ENCODE assay signal across 16 cellular contexts in the genomic region with DNA sequence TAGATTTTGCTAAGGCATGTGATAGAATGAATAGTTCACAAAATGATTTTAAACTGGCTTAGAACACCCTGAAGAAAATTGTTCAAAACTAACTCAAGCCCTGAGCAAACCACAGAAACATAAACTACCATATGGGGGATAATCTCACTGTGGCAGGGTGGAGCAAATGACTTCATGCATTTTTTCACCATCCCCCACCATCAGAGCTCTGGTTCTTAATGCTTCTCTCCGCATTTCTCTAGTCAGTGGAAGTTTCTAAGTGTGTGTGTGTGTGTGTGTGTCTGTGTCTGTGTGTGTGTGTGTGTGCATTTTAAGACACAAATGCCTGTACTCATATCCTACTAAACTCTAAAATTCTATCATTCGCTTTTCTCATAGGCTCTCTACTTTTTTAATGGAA.
DNase-seq lines count a peak whose midpoint lies in the region; ATAC-seq and TF ChIP-seq lines count a peak whose summit lies in the region.
"Had no signal": no experiment of that assay in that cellular context is flagged by ENCODE, and none has a peak within 500 bp of the region (broad histone marks: within the 10 kb centered on the region; RNA-seq: fewer than 3 reads in every experiment).

No MANE protein-coding gene starts in this region.

- no peaks in the 10 kb centered on the region for H3K79me2 ChIP-seq in mammary epithelial cell (ENCODE audit: insufficient read depth, low read length)

- CTCF ChIA-PET in HEK293 (lab: Yijun Ruan, JAX) (interaction anchor here (0.6 to 1.2 kb wide), 3 partner anchors 35 to 109 kb away, joined by 3 read pairs; no protein-coding TSS in a partner anchor), WTC11 (lab: Charles Lee) (interaction anchor here (1.0 to 2.4 kb wide), 5 partner anchors 9 to 261 kb away, joined by 3 to 11 read pairs (median 5); no protein-coding TSS in a partner anchor), mammary epithelial cell (lab: Charles Lee; ENCODE audit: low non-redundant PET) (no interaction called here)

- intact Hi-C loops in mammary epithelial cell (cut with micrococcal nuclease), result no loop called here
- intact Hi-C loops in stomach (cut with DNase I; ENCODE audit: low total_unique reads), result no loop called here

- no peak overlapping the region for H3K4me3 ChIP-seq in HEK293 (ENCODE audit: low read depth, low read length)
- H3K4me3 ChIP-seq in mammary epithelial cell (replicated peaks in 1 of 3; ENCODE audit: insufficient read depth in 1 of 3, low read depth in 2 of 3, low read length in 3 of 3), result no peak overlapping the region
- H3K4me3 ChIP-seq in stomach, result no peak overlapping the region
- H3K4me3 ChIP-seq: lung had no signal

- no peak overlapping the region for H2AFZ ChIP-seq in mammary epithelial cell (ENCODE audit: low read depth, low read length)

- TF ChIP-seq CTCF in HEK293 (tag by site-specific recombination; IDR thresholded peaks at IDR 0.05) (no peak), WTC11 (IDR thresholded peaks at IDR 0.05) (no peak), mammary epithelial cell (conservative IDR thresholded peaks at IDR 0.05 in 1 of 2, IDR thresholded peaks at IDR 0.05 in 1 of 2; ENCODE audit: extremely low read depth in 1 of 2, insufficient read depth in 1 of 2, low read depth in 1 of 2, low read length in 2 of 2) (no peak), stomach (IDR thresholded peaks at IDR 0.05) (no peak)

- WGBS in mammary epithelial cell (ENCODE audit: low coverage, missing lambda C conversion rate), result 100% methylated on average over 2 of the region's 2 CpGs
- WGBS in stomach, 5 donors, result 66 to 91% (median 85%) methylated on average over 2 of the region's 2 CpGs

- peaks cover 41% of the 10 kb centered on the region for H3K4me1 Mint-ChIP-seq in WTC11

- ATAC-seq in WTC11, result peak; percentile 46; the same call in 1 of the 2 replicates
- ATAC-seq in GM21423 (IDR thresholded peaks at IDR 0.05; ENCODE audit: unreplicated experiment), result no peak
- ATAC-seq: activated CD4-positive, CD25-positive, alpha-beta regulatory T cell treated with anti-CD3 and anti-CD28 coated beads, Interleukin-2, amount 50 U/mL, for 24 hours had no signal

- no peak overlapping the region for H3K4me2 ChIP-seq in mammary epithelial cell (ENCODE audit: insufficient read depth, low read depth, low read length)

- DNase-seq in A172 (ENCODE audit: low spot score), result peak; percentile 25
- DNase-seq in WTC11 (ENCODE audit: low spot score), result no peak
- DNase-seq in hepatic stellate cell (ENCODE audit: low spot score), result peak; percentile 46
- no peak for DNase-seq in NCI-H1105 treated with DMSO at 0.1 percent for 48 hours (lab: John Stamatoyannopoulos, UW)
- no peak for DNase-seq in mammary epithelial cell
- DNase-seq in stomach, result no peak
- DNase-seq: 8988T; activated effector memory CD4-positive, alpha-beta T cell treated with Interleukin-2 at 50 U/mL for 16 hours; DMS53; head of caudate nucleus; SHP77 had no signal

- H3K27me3 Mint-ChIP-seq in WTC11 (ENCODE audit: low read depth), result no peaks in the 10 kb centered on the region
- H3K27me3 Mint-ChIP-seq: progenitor cell of endocrine pancreas had no signal

- H3K4me3 Mint-ChIP-seq in WTC11, result no peak overlapping the region

- H3K9me3 ChIP-seq in HEK293 (ENCODE audit: control insufficient read depth, insufficient read depth, low read depth, low read length) (no peaks in the 10 kb centered on the region), mammary epithelial cell (replicated peaks; ENCODE audit: insufficient read depth, low read length) (no peaks in the 10 kb centered on the region), stomach (peaks cover 0 to under 1% (median 0%) of the 10 kb centered on the region in 4 donors)

- H3K27ac ChIP-seq in HEK293 (ENCODE audit: extremely low read depth, low read depth, low read length) (no peak overlapping the region), mammary epithelial cell (ENCODE audit: insufficient read depth, low read depth, low read length) (no peak overlapping the region), stomach (no peak overlapping the region)

- H3K36me3 Mint-ChIP-seq in WTC11, result peaks cover 2% of the 10 kb centered on the region; the same call in 1 of the 2 replicates

- H3K36me3 ChIP-seq in HEK293 (ENCODE audit: control insufficient read depth in 2 of 2, insufficient read depth in 1 of 2, low read length in 2 of 2) (no peaks in the 10 kb centered on the region), mammary epithelial cell (ENCODE audit: insufficient read depth, low read length) (no peaks in the 10 kb centered on the region), stomach (no peaks in the 10 kb centered on the region)

- H3K4me1 ChIP-seq in HEK293 (ENCODE audit: control insufficient read depth, insufficient read depth, low read length), result peaks cover 10% of the 10 kb centered on the region
- peaks cover 27% of the 10 kb centered on the region for H3K4me1 ChIP-seq in mammary epithelial cell (ENCODE audit: insufficient read depth, low read length)
- peaks cover 6 to 39% (median 24%) of the 10 kb centered on the region in 4 donors for H3K4me1 ChIP-seq in stomach

- no peak overlapping the region for H3K9ac ChIP-seq in mammary epithelial cell (ENCODE audit: insufficient read depth, low read length)

- in situ Hi-C loops in mammary epithelial cell (cut with MboI; ENCODE audit: low sequenced_read_pairs in 2 of 2), result no loop called here

- POLR2A ChIA-PET in HEK293 (lab: Yijun Ruan, JAX), result no interaction called here
- POLR2A ChIA-PET in WTC11 (lab: Charles Lee), result interaction anchor here (0.9 kb wide), 1 partner anchor 9 kb away, joined by 3 read pairs; no protein-coding TSS in a partner anchor

- H3K27me3 ChIP-seq in mammary epithelial cell (ENCODE audit: insufficient read depth, low read length) (no peaks in the 10 kb centered on the region), stomach (no peaks in the 10 kb centered on the region)

- no TSS peak for BruUV-seq in mammary epithelial cell (replicated peaks; lab: Mats Ljungman, UMichigan)

- TF ChIP-seq POLR2A in stomach (IDR thresholded peaks at IDR 0.05), result no peak

- dilution Hi-C loops in mammary epithelial cell (cut with HindIII; ENCODE audit: low sequenced_read_pairs), result no loop called here

- no peak overlapping the region for H3K27ac Mint-ChIP-seq in WTC11
- H3K27ac Mint-ChIP-seq: progenitor cell of endocrine pancreas had no signal

- no peak for TF ChIP-seq EP300 in stomach (IDR thresholded peaks at IDR 0.05)

- H4K20me1 ChIP-seq in mammary epithelial cell (ENCODE audit: insufficient read depth, low read length), result no peaks in the 10 kb centered on the region

- peaks cover 2% of the 10 kb centered on the region; the same call in 1 of the 2 replicates for H3K9me3 Mint-ChIP-seq in WTC11

TF ChIP-seq in HEK293, 187 proteins besides CTCF, POLR2A, EP300 and RAD21 (continues in another document):
- TF ChIP-seq KLF8 (tag by site-specific recombination; IDR thresholded peaks at IDR 0.05) (0 out of 2 replicates have a peak, but pooled peaks have one; percentile 30), ZBTB1 (tag by site-specific recombination; IDR thresholded peaks at IDR 0.05) (no peak), ZNF214 (tag by site-specific recombination; IDR thresholded peaks at IDR 0.05; ENCODE audit: borderline replicate concordance) (no peak), ZNF660 (tag by site-specific recombination; IDR thresholded peaks at IDR 0.05) (no peak)
- TF ChIP-seq, protein P1, sequence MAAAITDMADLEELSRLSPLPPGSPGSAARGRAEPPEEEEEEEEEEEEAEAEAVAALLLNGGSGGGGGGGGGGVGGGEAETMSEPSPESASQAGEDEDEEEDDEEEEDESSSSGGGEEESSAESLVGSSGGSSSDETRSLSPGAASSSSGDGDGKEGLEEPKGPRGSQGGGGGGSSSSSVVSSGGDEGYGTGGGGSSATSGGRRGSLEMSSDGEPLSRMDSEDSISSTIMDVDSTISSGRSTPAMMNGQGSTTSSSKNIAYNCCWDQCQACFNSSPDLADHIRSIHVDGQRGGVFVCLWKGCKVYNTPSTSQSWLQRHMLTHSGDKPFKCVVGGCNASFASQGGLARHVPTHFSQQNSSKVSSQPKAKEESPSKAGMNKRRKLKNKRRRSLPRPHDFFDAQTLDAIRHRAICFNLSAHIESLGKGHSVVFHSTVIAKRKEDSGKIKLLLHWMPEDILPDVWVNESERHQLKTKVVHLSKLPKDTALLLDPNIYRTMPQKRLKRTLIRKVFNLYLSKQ (tag by site-specific recombination; IDR thresholded peaks at IDR 0.05; ENCODE audit: borderline replicate concordance), result no peak

TF ChIP-seq in WTC11, 78 proteins besides CTCF, POLR2A, EP300 and RAD21 (continues in another document):
- TF ChIP-seq MXD4 (CRISPR knock-in tag; IDR thresholded peaks at IDR 0.05; ENCODE audit: borderline replicate concordance), result no peak
- TF ChIP-seq, protein P2, sequence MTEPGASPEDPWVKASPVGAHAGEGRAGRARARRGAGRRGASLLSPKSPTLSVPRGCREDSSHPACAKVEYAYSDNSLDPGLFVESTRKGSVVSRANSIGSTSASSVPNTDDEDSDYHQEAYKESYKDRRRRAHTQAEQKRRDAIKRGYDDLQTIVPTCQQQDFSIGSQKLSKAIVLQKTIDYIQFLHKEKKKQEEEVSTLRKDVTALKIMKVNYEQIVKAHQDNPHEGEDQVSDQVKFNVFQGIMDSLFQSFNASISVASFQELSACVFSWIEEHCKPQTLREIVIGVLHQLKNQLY (CRISPR knock-in tag; IDR thresholded peaks at IDR 0.05), result no peak
- no peak for TF ChIP-seq ZNF219 (CRISPR knock-in tag; IDR thresholded peaks at IDR 0.05; ENCODE audit: borderline replicate concordance)
- no peak for TF ChIP-seq NR3C1 (CRISPR knock-in tag; conservative IDR thresholded peaks at IDR 0.05; ENCODE audit: low read depth)
- TF ChIP-seq ZNF396 (CRISPR knock-in tag; IDR thresholded peaks at IDR 0.05; ENCODE audit: borderline replicate concordance), result no peak

Comparison
In these comparisons a context has a peak if more than half of its experiments do, and no peak if none do; other contexts are left out.
1. DNase-seq: peak in A172 (single experiment) and hepatic stellate cell (single experiment); none in WTC11 (single experiment), NCI-H1105 treated with DMSO at 0.1 percent for 48 hours (single experiment), mammary epithelial cell (single experiment) and stomach (single experiment).